ENCODE assay signal across 15 cellular contexts in the genomic region with DNA sequence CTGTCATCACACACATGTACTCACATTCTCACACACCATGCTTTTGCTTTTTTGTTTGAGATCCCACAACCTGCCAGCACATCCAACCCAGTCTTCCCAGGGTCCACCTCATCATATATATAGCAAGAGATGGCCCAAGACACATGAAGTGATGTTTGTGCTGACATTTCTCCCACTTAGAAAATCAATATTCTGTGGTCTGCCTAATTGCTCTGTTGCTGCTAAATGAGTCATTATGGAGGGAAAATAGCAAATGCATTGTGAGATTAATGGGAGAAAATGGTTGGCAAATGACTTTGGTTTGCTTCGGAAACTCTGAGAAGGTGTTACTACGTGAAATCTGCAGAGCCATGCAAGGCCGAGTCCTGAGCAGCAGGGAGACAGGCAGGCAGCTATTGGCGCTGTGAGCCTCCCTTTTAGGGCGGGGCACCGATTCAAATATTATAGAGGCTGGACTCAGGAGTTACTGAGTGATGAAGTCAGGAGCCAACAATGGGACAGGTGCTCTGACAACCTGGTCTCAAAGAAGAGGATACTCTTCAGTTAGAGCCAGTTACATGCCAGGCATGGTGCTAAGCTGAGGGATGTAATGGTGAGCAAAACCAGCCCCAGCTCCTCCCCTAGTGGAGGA.
DNase-seq lines count a peak whose midpoint lies in the region; ATAC-seq and TF ChIP-seq lines count a peak whose summit lies in the region.
"Had no signal": no experiment of that assay in that cellular context is flagged by ENCODE, and none has a peak within 500 bp of the region (broad histone marks: within the 10 kb centered on the region; RNA-seq: fewer than 3 reads in every experiment).

No MANE protein-coding gene starts in this region.

- no peaks in the 10 kb centered on the region for H4K20me1 ChIP-seq in mammary epithelial cell (ENCODE audit: insufficient read depth, low read length)

- TF ChIP-seq CTCF in breast epithelium (IDR thresholded peaks at IDR 0.05) (no peak), mammary epithelial cell (conservative IDR thresholded peaks at IDR 0.05 in 1 of 2, IDR thresholded peaks at IDR 0.05 in 1 of 2; ENCODE audit: extremely low read depth in 1 of 2, insufficient read depth in 1 of 2, low read depth in 1 of 2, low read length in 2 of 2) (no peak), brain (conservative IDR thresholded peaks at IDR 0.05) (no peak)

- DNase-seq in breast epithelium (ENCODE audit: low spot score in 2 of 2) (no peak), mammary epithelial cell (no peak), NCI-H510A (lab: John Stamatoyannopoulos, UW) (peak; percentile 56), NCI-H2107 (lab: John Stamatoyannopoulos, UW) (no peak), NCI-H526 treated with DMSO at 0.1 percent for 48 hours (lab: John Stamatoyannopoulos, UW) (no peak)
- no peak for DNase-seq in stimulated activated naive B cell treated with anti-CD40 and anti-IgM and Interleukin-4, amounts not matched to agents 10 μg/mL and 1 μg/mL and 100 μg/mL, for 72 hours
- DNase-seq: GF-D8; NCI-H187; NCI-H524; NK-92 treated with Interleukin-12 subunit alpha and Interleukin-12 subunit beta, amount 100 ng/mL, for 24 hours had no signal

- H3K27me3 Mint-ChIP-seq in brain: no peaks in the 10 kb centered on the region
- H3K27me3 Mint-ChIP-seq in stimulated activated naive B cell treated with anti-CD40 and anti-IgM and Interleukin-4, amounts not matched to agents 10 μg/mL and 1 μg/mL and 100 μg/mL, for 72 hours: peaks cover 4 to 10% of the 10 kb centered on the region in 2 donors

- peaks cover 13 to 36% of the 10 kb centered on the region in 2 donors for H3K4me1 ChIP-seq in breast epithelium
- peaks cover 38% of the 10 kb centered on the region for H3K4me1 ChIP-seq in mammary epithelial cell (ENCODE audit: insufficient read depth, low read length)
- H3K4me1 ChIP-seq: A549 had no signal

- H3K36me3 ChIP-seq in breast epithelium: no peaks in the 10 kb centered on the region
- H3K36me3 ChIP-seq in mammary epithelial cell (ENCODE audit: insufficient read depth, low read length): peaks cover 2% of the 10 kb centered on the region

- dilution Hi-C loops in mammary epithelial cell (cut with HindIII; ENCODE audit: low sequenced_read_pairs): no loop called here

- peaks cover 20% of the 10 kb centered on the region for H3K36me3 Mint-ChIP-seq in brain
- no peaks in the 10 kb centered on the region for H3K36me3 Mint-ChIP-seq in stimulated activated naive B cell treated with anti-CD40 and anti-IgM and Interleukin-4, amounts not matched to agents 10 μg/mL and 1 μg/mL and 100 μg/mL, for 72 hours

- H3K4me2 ChIP-seq in mammary epithelial cell (ENCODE audit: insufficient read depth, low read depth, low read length): no peak overlapping the region
- H3K4me2 ChIP-seq: A549; BLaER1 treated with 17β-estradiol and CSF1 and Interleukin-3, amounts not matched to agents 10 nM and 100 nM; PC-9 had no signal

- CTCF ChIA-PET in mammary epithelial cell (lab: Charles Lee; ENCODE audit: low non-redundant PET): no interaction called here

- ATAC-seq in stimulated activated naive B cell treated with anti-CD40 and anti-IgM and Interleukin-4, amounts not matched to agents 10 μg/mL and 1 μg/mL and 100 μg/mL, for 72 hours (replicated peaks): no peak
- ATAC-seq in GM21576 (IDR thresholded peaks at IDR 0.05; ENCODE audit: unreplicated experiment): no peak
- ATAC-seq: A549 had no signal

- H3K9me3 Mint-ChIP-seq in brain: no peaks in the 10 kb centered on the region
- H3K9me3 Mint-ChIP-seq in stimulated activated naive B cell treated with anti-CD40 and anti-IgM and Interleukin-4, amounts not matched to agents 10 μg/mL and 1 μg/mL and 100 μg/mL, for 72 hours: no peaks in the 10 kb centered on the region

- no peak overlapping the region for H3K4me3 Mint-ChIP-seq in brain
- H3K4me3 Mint-ChIP-seq in stimulated activated naive B cell treated with anti-CD40 and anti-IgM and Interleukin-4, amounts not matched to agents 10 μg/mL and 1 μg/mL and 100 μg/mL, for 72 hours: no peak overlapping the region

- H2AFZ ChIP-seq in mammary epithelial cell (ENCODE audit: low read depth, low read length): no peak overlapping the region
- H2AFZ ChIP-seq: PC-9 had no signal

- peaks cover 98% of the 10 kb centered on the region for H3K79me2 ChIP-seq in mammary epithelial cell (ENCODE audit: insufficient read depth, low read length)

- no peaks in the 10 kb centered on the region for H3K27me3 ChIP-seq in breast epithelium
- no peaks in the 10 kb centered on the region for H3K27me3 ChIP-seq in mammary epithelial cell (ENCODE audit: insufficient read depth, low read length)
- H3K27me3 ChIP-seq: BLaER1 treated with 17β-estradiol and CSF1 and Interleukin-3, amounts not matched to agents 10 nM and 100 nM had no signal

- H3K27ac ChIP-seq in breast epithelium (peak overlapping the region; percentile 46 to 74), mammary epithelial cell (ENCODE audit: insufficient read depth, low read depth, low read length) (no peak overlapping the region)
- H3K27ac ChIP-seq: A549; BLaER1 treated with 17β-estradiol and CSF1 and Interleukin-3, amounts not matched to agents 10 nM and 100 nM; PC-9 had no signal

- intact Hi-C loops in breast epithelium (cut with DNase I; ENCODE audit: low total_unique reads) (no loop called here), mammary epithelial cell (cut with micrococcal nuclease) (no loop called here)

- TF ChIP-seq POLR2A in breast epithelium (IDR thresholded peaks at IDR 0.05): no peak

- H3K9ac ChIP-seq in mammary epithelial cell (ENCODE audit: insufficient read depth, low read length): no peak overlapping the region
- H3K9ac ChIP-seq: BLaER1 treated with 17β-estradiol and CSF1 and Interleukin-3, amounts not matched to agents 10 nM and 100 nM had no signal

- peaks cover 80% of the 10 kb centered on the region for H3K4me1 Mint-ChIP-seq in brain
- no peaks in the 10 kb centered on the region for H3K4me1 Mint-ChIP-seq in stimulated activated naive B cell treated with anti-CD40 and anti-IgM and Interleukin-4, amounts not matched to agents 10 μg/mL and 1 μg/mL and 100 μg/mL, for 72 hours

- H3K4me3 ChIP-seq in breast epithelium (no peak overlapping the region), mammary epithelial cell (replicated peaks in 1 of 3; ENCODE audit: insufficient read depth in 1 of 3, low read depth in 2 of 3, low read length in 3 of 3) (no peak overlapping the region)
- H3K4me3 ChIP-seq: A549; BLaER1 treated with 17β-estradiol and CSF1 and Interleukin-3, amounts not matched to agents 10 nM and 100 nM; PC-9 had no signal

- no TSS peak for BruUV-seq in mammary epithelial cell (replicated peaks; lab: Mats Ljungman, UMichigan)

- 90% methylated on average over 6 of the region's 6 CpGs for WGBS in mammary epithelial cell (ENCODE audit: low coverage, missing lambda C conversion rate)

- in situ Hi-C loops in mammary epithelial cell (cut with MboI; ENCODE audit: low sequenced_read_pairs in 2 of 2): no loop called here

- peak overlapping the region; percentile 15 to 56 (median 25) for H3K27ac Mint-ChIP-seq in brain
- H3K27ac Mint-ChIP-seq in stimulated activated naive B cell treated with anti-CD40 and anti-IgM and Interleukin-4, amounts not matched to agents 10 μg/mL and 1 μg/mL and 100 μg/mL, for 72 hours: peak overlapping the region; percentile 49

- H3K9me3 ChIP-seq in breast epithelium: no peaks in the 10 kb centered on the region
- no peaks in the 10 kb centered on the region for H3K9me3 ChIP-seq in mammary epithelial cell (replicated peaks; ENCODE audit: insufficient read depth, low read length)
- H3K9me3 ChIP-seq: A549; BLaER1 treated with 17β-estradiol and CSF1 and Interleukin-3, amounts not matched to agents 10 nM and 100 nM had no signal
